Comparison of ENCODE assay signal across 27 cellular contexts in the genomic region with DNA sequence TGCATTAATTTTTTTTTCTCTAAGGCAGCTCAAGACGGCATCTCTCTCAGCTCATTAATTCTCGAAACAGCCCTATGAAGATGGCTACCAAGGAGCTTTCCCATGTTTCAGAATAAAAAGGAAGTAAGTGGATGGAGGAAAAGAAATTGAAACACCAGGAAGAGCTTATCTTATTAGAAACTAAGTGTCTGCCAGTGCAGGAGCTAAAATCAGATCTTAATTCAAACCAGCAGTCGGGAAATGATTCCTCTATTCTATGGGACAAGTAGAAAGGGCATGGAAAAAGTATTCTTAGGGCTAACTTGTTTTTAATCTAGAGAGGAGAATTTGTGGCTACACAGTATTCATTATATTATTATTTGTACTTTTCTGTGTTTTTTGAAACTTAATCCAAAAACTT.
DNase-seq lines count a peak whose midpoint lies in the region; ATAC-seq and TF ChIP-seq lines count a peak whose summit lies in the region.
"Had no signal": no experiment of that assay in that cellular context is flagged by ENCODE, and none has a peak within 500 bp of the region (broad histone marks: within the 10 kb centered on the region; RNA-seq: fewer than 3 reads in every experiment).

No MANE protein-coding gene starts in this region.

- no TSS peak for BruUV-seq in A673 (replicated peaks; lab: Mats Ljungman, UMichigan)

- H3K27ac Mint-ChIP-seq in activated T-cell treated with anti-CD3 and anti-CD28 coated beads, Interleukin-2, amount 50 U/mL, for 72 hours, result peak overlapping the region; percentile 12
- H3K27ac Mint-ChIP-seq: CD14-positive monocyte; CD4-positive, alpha-beta memory T cell; CD4-positive, CD25-positive, alpha-beta regulatory T cell; CD8-positive, alpha-beta memory T cell had no signal

- TF ChIP-seq CTCF in A673 (conservative IDR thresholded peaks at IDR 0.05; ENCODE audit: low read depth, low read length), result no peak
- no peak for TF ChIP-seq CTCF in MM.1S (IDR thresholded peaks at IDR 0.05; ENCODE audit: low read length)

- H3K9me3 ChIP-seq in A673 (ENCODE audit: low read depth, low read length, poor library complexity, severe bottlenecking) (no peaks in the 10 kb centered on the region), SK-N-MC (ENCODE audit: low read depth, low read length) (no peaks in the 10 kb centered on the region), MM.1S (replicated peaks; ENCODE audit: insufficient read depth, low read length) (no peaks in the 10 kb centered on the region)
- H3K9me3 ChIP-seq: A549, BE2C, BLaER1 had no signal

- H3K36me3 ChIP-seq in A673 (ENCODE audit: insufficient read depth, low read length, poor library complexity, severe bottlenecking) (no peaks in the 10 kb centered on the region), SK-N-MC (ENCODE audit: insufficient read depth, low read length) (no peaks in the 10 kb centered on the region), MM.1S (replicated peaks; ENCODE audit: insufficient read depth, low read length) (no peaks in the 10 kb centered on the region)
- H3K36me3 ChIP-seq: BE2C, BLaER1 had no signal

- H3F3A ChIP-seq in MM.1S (ENCODE audit: insufficient read depth, low read length), result no peaks in the 10 kb centered on the region

- CTCF ChIA-PET in A673 (lab: Charles Lee), result no interaction called here

- no peak overlapping the region for H3K4me2 ChIP-seq in MM.1S (ENCODE audit: low read depth, low read length)
- H3K4me2 ChIP-seq: A549, BLaER1 had no signal

- peak overlapping the region; percentile 96 for H3K27ac ChIP-seq in A673 (ENCODE audit: low read depth, low read length, poor library complexity, severe bottlenecking)
- peak overlapping the region; percentile 99 for H3K27ac ChIP-seq in SK-N-MC
- no peak overlapping the region for H3K27ac ChIP-seq in MM.1S (ENCODE audit: low read length)
- H3K27ac ChIP-seq: 22Rv1, A549, BLaER1 had no signal

- intact Hi-C loops in A673 (cut with micrococcal nuclease; ENCODE audit: unreplicated experiment), result loop anchor here (2.0 to 10.0 kb wide), 4 partner anchors 65 to 1319 kb away; no protein-coding TSS in a partner anchor

- H3K27me3 ChIP-seq in A673 (replicated peaks; ENCODE audit: insufficient read depth, low read depth, low read length, poor library complexity) (no peaks in the 10 kb centered on the region), MM.1S (replicated peaks; ENCODE audit: insufficient read depth, low read length) (no peaks in the 10 kb centered on the region)
- H3K27me3 ChIP-seq: BE2C, BLaER1 had no signal

- no peaks in the 10 kb centered on the region for H3K79me2 ChIP-seq in MM.1S (ENCODE audit: low read length)

- H3K4me3 Mint-ChIP-seq in activated T-cell treated with anti-CD3 and anti-CD28 coated beads, Interleukin-2, amount 50 U/mL, for 72 hours, result no peak overlapping the region
- no peak overlapping the region for H3K4me3 Mint-ChIP-seq in activated T-cell treated with anti-CD3 and anti-CD28 coated beads, Interleukin-2, amount 50 U/mL, for 4 hours
- H3K4me3 Mint-ChIP-seq: CD14-positive monocyte; CD4-positive, alpha-beta memory T cell; CD4-positive, CD25-positive, alpha-beta regulatory T cell; CD8-positive, alpha-beta memory T cell had no signal

- no peaks in the 10 kb centered on the region for H3K9me2 ChIP-seq in MM.1S (replicated peaks; ENCODE audit: insufficient read depth, low read length)

- peak overlapping the region; percentile 70 for H3K9ac ChIP-seq in SK-N-MC (ENCODE audit: insufficient read length)
- H3K9ac ChIP-seq in MM.1S (ENCODE audit: low read length), result no peak overlapping the region
- H3K9ac ChIP-seq: BLaER1 had no signal

- H3K4me1 Mint-ChIP-seq in activated T-cell treated with anti-CD3 and anti-CD28 coated beads, Interleukin-2, amount 50 U/mL, for 72 hours (ENCODE audit: low read depth), result no peaks in the 10 kb centered on the region
- no peaks in the 10 kb centered on the region for H3K4me1 Mint-ChIP-seq in activated T-cell treated with anti-CD3 and anti-CD28 coated beads, Interleukin-2, amount 50 U/mL, for 4 hours (ENCODE audit: low read depth)
- H3K4me1 Mint-ChIP-seq: CD14-positive monocyte; CD4-positive, alpha-beta memory T cell; CD4-positive, CD25-positive, alpha-beta regulatory T cell; CD8-positive, alpha-beta memory T cell had no signal

- ATAC-seq in activated T-cell treated with anti-CD3 and anti-CD28 coated beads, Interleukin-2, amount 50 U/mL, for 72 hours (replicated peaks in 1 of 2), result no peak
- no peak for ATAC-seq in activated T-cell treated with anti-CD3 and anti-CD28 coated beads, Interleukin-2, amount 50 U/mL, for 4 hours
- no peak for ATAC-seq in SK-N-SH treated with all-trans-retinoic acid at 6 μM for 48 hours
- no peak for ATAC-seq in HG03175 (IDR thresholded peaks at IDR 0.05; ENCODE audit: unreplicated experiment)
- ATAC-seq: A549 had no signal

- no peak overlapping the region for H2AFZ ChIP-seq in MM.1S (ENCODE audit: low read length)

- POLR2A ChIA-PET in A673 (lab: Charles Lee; ENCODE audit: low non-redundant PET), result no interaction called here

- no peaks in the 10 kb centered on the region for H3K36me3 Mint-ChIP-seq in activated T-cell treated with anti-CD3 and anti-CD28 coated beads, Interleukin-2, amount 50 U/mL, for 72 hours (ENCODE audit: insufficient read depth in 2 of 2)
- no peaks in the 10 kb centered on the region for H3K36me3 Mint-ChIP-seq in activated T-cell treated with anti-CD3 and anti-CD28 coated beads, Interleukin-2, amount 50 U/mL, for 4 hours (ENCODE audit: insufficient read depth)
- H3K36me3 Mint-ChIP-seq: CD14-positive monocyte; CD4-positive, alpha-beta memory T cell; CD4-positive, CD25-positive, alpha-beta regulatory T cell; CD8-positive, alpha-beta memory T cell had no signal

- H3K4me1 ChIP-seq in A673 (ENCODE audit: insufficient read depth, low read length, poor library complexity, severe bottlenecking) (peaks cover 32% of the 10 kb centered on the region), MM.1S (ENCODE audit: low read length) (no peaks in the 10 kb centered on the region)
- H3K4me1 ChIP-seq: BLaER1 had no signal

- H4K20me1 ChIP-seq in MM.1S (ENCODE audit: insufficient read depth, low read length), result no peaks in the 10 kb centered on the region
- H4K20me1 ChIP-seq: BLaER1 had no signal

- H3K9me3 Mint-ChIP-seq in activated T-cell treated with anti-CD3 and anti-CD28 coated beads, Interleukin-2, amount 50 U/mL, for 72 hours, result no peaks in the 10 kb centered on the region
- H3K9me3 Mint-ChIP-seq in activated T-cell treated with anti-CD3 and anti-CD28 coated beads, Interleukin-2, amount 50 U/mL, for 4 hours, result no peaks in the 10 kb centered on the region
- H3K9me3 Mint-ChIP-seq: CD4-positive, CD25-positive, alpha-beta regulatory T cell had no signal

- no peak for DNase-seq in activated T-cell treated with anti-CD3 and anti-CD28 coated beads, Interleukin-2, amount 50 U/mL, for 72 hours
- no peak for DNase-seq in activated T-cell treated with anti-CD3 and anti-CD28 coated beads, Interleukin-2, amount 50 U/mL, for 4 hours
- DNase-seq in A673 (ENCODE audit: low spot score) (peak; percentile 83), SK-N-MC (ENCODE audit: low read depth, low spot score) (peak; percentile 97), MM.1S (no peak)
- DNase-seq in stimulated activated naive CD4-positive, alpha-beta T cell (lab: John Stamatoyannopoulos, UW), result no peak
- DNase-seq: ACHN; BE2C; C1 segment of cervical spinal cord; CD4-positive, alpha-beta memory T cell; CD4-positive, CD25-positive, alpha-beta regulatory T cell; CD8-positive, alpha-beta memory T cell; COR-L47; DMS 273 treated with DMSO at 0.1 percent for 48 hours; DMS153; DMS53; DMS79; DND-41; EL; GDM1 had no signal

- H3K4me3 ChIP-seq in A673 (ENCODE audit: low read depth, low read length, poor library complexity, severe bottlenecking) (peak overlapping the region; percentile 4), SK-N-MC (peak overlapping the region; percentile 58), MM.1S (ENCODE audit: low read length) (no peak overlapping the region)
- H3K4me3 ChIP-seq: A549, BLaER1, GM12878 had no signal

- no peaks in the 10 kb centered on the region for H3K27me3 Mint-ChIP-seq in activated T-cell treated with anti-CD3 and anti-CD28 coated beads, Interleukin-2, amount 50 U/mL, for 72 hours (ENCODE audit: low read depth)
- peaks cover 6% of the 10 kb centered on the region for H3K27me3 Mint-ChIP-seq in activated T-cell treated with anti-CD3 and anti-CD28 coated beads, Interleukin-2, amount 50 U/mL, for 4 hours (ENCODE audit: low read depth)
- H3K27me3 Mint-ChIP-seq: CD4-positive, CD25-positive, alpha-beta regulatory T cell had no signal

TF ChIP-seq in SK-N-SH treated with all-trans-retinoic acid at 6 μM for 48 hours, 23 proteins besides CTCF, POLR2A, EP300 and RAD21:
- no peak for TF ChIP-seq CSDC2 (CRISPR knock-in tag; IDR thresholded peaks at IDR 0.05)
- TF ChIP-seq TCF4 (CRISPR knock-in tag; IDR thresholded peaks at IDR 0.05; ENCODE audit: borderline replicate concordance), result peak; percentile 59; the same call in 1 of the 2 replicates

Comparison
In these comparisons a context has a peak if more than half of its experiments do, and no peak if none do; other contexts are left out.
1. DNase-seq: peak in A673 (single experiment) and SK-N-MC (single experiment); none in activated T-cell treated with anti-CD3 and anti-CD28 coated beads, Interleukin-2, amount 50 U/mL, for 72 hours (0 of 2), activated T-cell treated with anti-CD3 and anti-CD28 coated beads, Interleukin-2, amount 50 U/mL, for 4 hours (single experiment), MM.1S (single experiment) and stimulated activated naive CD4-positive, alpha-beta T cell (0 of 6).